In the genomic region with DNA sequence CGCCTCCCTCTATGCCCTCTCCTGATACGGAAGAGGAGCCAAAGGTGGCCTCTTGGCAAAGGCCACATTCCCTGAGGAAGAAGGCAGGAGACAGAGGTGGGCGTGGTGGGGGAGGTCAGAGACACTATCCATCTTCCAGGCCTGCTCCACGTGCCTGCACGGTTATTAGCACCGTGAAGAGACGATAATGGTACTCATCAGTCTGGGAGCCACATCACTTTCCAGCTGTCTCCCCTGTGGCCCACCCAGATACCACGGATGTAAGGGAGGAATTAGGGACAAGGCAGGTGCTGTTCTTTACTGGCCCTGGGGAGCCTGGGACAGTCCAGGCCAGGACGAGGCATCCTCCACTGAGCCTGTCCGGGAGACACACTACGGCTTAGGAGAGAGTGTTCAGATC, we compare ENCODE assay signal across 28 cellular contexts.
DNase-seq lines count a peak whose midpoint lies in the region; ATAC-seq, FAIRE-seq and TF ChIP-seq lines count a peak whose summit lies in the region.
"Had no signal": no experiment of that assay in that cellular context is flagged by ENCODE, and none has a peak within 500 bp of the region (broad histone marks: within the 10 kb centered on the region; RNA-seq: fewer than 3 reads in every experiment).

No MANE protein-coding gene starts in this region.

- no peak for FAIRE-seq in pancreas (lab: Jason Lieb, UNC)
- FAIRE-seq: A204.1, GM12878, GM12892, GM18507 had no signal

- H2BK12ac ChIP-seq in neuronal stem cell (ENCODE audit: low read length) = peak overlapping the region; percentile 43

- H2BK5ac ChIP-seq in neuronal stem cell (ENCODE audit: low read length) = no peak overlapping the region

- ATAC-seq in T-cell (replicated peaks in 1 of 4) = no peak
- ATAC-seq in pancreas = no peak
- ATAC-seq: GM12878 had no signal

- intact Hi-C loops in pancreas (cut with DNase I) = no loop called here

- H3K9ac ChIP-seq in neuronal stem cell (ENCODE audit: low read depth, low read length, poor library complexity) = no peak overlapping the region
- H3K9ac ChIP-seq: BLaER1 had no signal

- H3K36me3 ChIP-seq in SJCRH30 (no peaks in the 10 kb centered on the region), neuronal stem cell (replicated peaks in 1 of 2; ENCODE audit: control insufficient read depth in 2 of 2, insufficient read depth in 2 of 2, low read length in 2 of 2) (no peaks in the 10 kb centered on the region), pancreas (no peaks in the 10 kb centered on the region)
- H3K36me3 ChIP-seq: BE2C, BLaER1 had no signal

- H3K79me1 ChIP-seq in neuronal stem cell (ENCODE audit: low read depth, low read length) = no peaks in the 10 kb centered on the region

- TF ChIP-seq CTCF in pancreas (IDR thresholded peaks at IDR 0.05) = no peak

- no peak overlapping the region for H3K4ac ChIP-seq in neuronal stem cell (ENCODE audit: low read length)

- H3K4me1 ChIP-seq in SJCRH30 = peaks cover 40% of the 10 kb centered on the region
- H3K4me1 ChIP-seq in neuronal stem cell (ENCODE audit: control insufficient read depth in 2 of 2, insufficient read depth in 1 of 2, low read depth in 1 of 2, low read length in 2 of 2) = peaks cover 19 to 24% of the 10 kb centered on the region in 2 donors
- H3K4me1 ChIP-seq in pancreas = no peaks in the 10 kb centered on the region
- H3K4me1 ChIP-seq: BE2C had no signal

- peak overlapping the region; percentile 42 for H3K18ac ChIP-seq in neuronal stem cell (ENCODE audit: low read length)

- peak overlapping the region; percentile 29 for H3K4me3 ChIP-seq in SJCRH30
- no peak overlapping the region for H3K4me3 ChIP-seq in neuronal stem cell (ENCODE audit: low read length in 2 of 2)
- H3K4me3 ChIP-seq in pancreas = no peak overlapping the region
- H3K4me3 ChIP-seq: BLaER1, GM12878 had no signal

- H2BK120ac ChIP-seq in neuronal stem cell (ENCODE audit: low read depth, low read length) = no peak overlapping the region

- no peak overlapping the region for H3K4me2 ChIP-seq in neuronal stem cell (ENCODE audit: insufficient read depth, low read length, poor library complexity, severe bottlenecking)

- H2AFZ ChIP-seq in neuronal stem cell (ENCODE audit: low read length) = no peak overlapping the region

- H3K4me3 Mint-ChIP-seq in activated naive CD4-positive, alpha-beta T cell treated with anti-CD3 and anti-CD28 coated beads, Interleukin-2, amount 50 U/mL, for 24 hours = no peak overlapping the region
- no peak overlapping the region for H3K4me3 Mint-ChIP-seq in T-cell
- H3K4me3 Mint-ChIP-seq: CD14-positive monocyte; CD4-positive, alpha-beta memory T cell; CD4-positive, CD25-positive, alpha-beta regulatory T cell; CD8-positive, alpha-beta memory T cell had no signal

- H4K8ac ChIP-seq in neuronal stem cell (ENCODE audit: low read depth, low read length) = no peak overlapping the region

- no peak overlapping the region for H3K14ac ChIP-seq in neuronal stem cell (ENCODE audit: low read length)

- H3K23ac ChIP-seq in neuronal stem cell (ENCODE audit: low read depth, low read length, poor library complexity) = no peak overlapping the region

- peak overlapping the region; percentile 1 for H3K27ac Mint-ChIP-seq in activated naive CD4-positive, alpha-beta T cell treated with anti-CD3 and anti-CD28 coated beads, Interleukin-2, amount 50 U/mL, for 24 hours
- no peak overlapping the region for H3K27ac Mint-ChIP-seq in T-cell
- H3K27ac Mint-ChIP-seq: CD14-positive monocyte; CD4-positive, alpha-beta memory T cell; CD4-positive, CD25-positive, alpha-beta regulatory T cell; CD8-positive, alpha-beta memory T cell had no signal

- H3K9me3 Mint-ChIP-seq in activated naive CD4-positive, alpha-beta T cell treated with anti-CD3 and anti-CD28 coated beads, Interleukin-2, amount 50 U/mL, for 24 hours = no peaks in the 10 kb centered on the region
- peaks cover 0 to 3% (median 0%) of the 10 kb centered on the region in 3 donors for H3K9me3 Mint-ChIP-seq in T-cell
- H3K9me3 Mint-ChIP-seq: CD4-positive, alpha-beta memory T cell; CD8-positive, alpha-beta memory T cell had no signal

- POLR2A ChIA-PET in T-cell (lab: Charles Lee) = no interaction called here

- H3K9me3 ChIP-seq in SJCRH30 (replicated peaks) (no peaks in the 10 kb centered on the region), neuronal stem cell (replicated peaks in 1 of 2; ENCODE audit: control insufficient read depth in 2 of 2, insufficient read depth in 1 of 2, low read depth in 1 of 2, low read length in 2 of 2) (peaks cover 0 to 5% of the 10 kb centered on the region in 2 donors), pancreas (no peaks in the 10 kb centered on the region)
- H3K9me3 ChIP-seq: BE2C, BLaER1 had no signal

- no CpG with 5 or more reads among the region's 11 CpGs for WGBS in neuronal stem cell (ENCODE audit: extremely low coverage in 2 of 2, insufficient read length in 2 of 2, insufficient replicate concordance in 1 of 2), 2 donors
- WGBS in pancreas, 2 donors = 86 to 94% methylated on average over 11 of the region's 11 CpGs

- no peak overlapping the region for H2AK5ac ChIP-seq in neuronal stem cell (ENCODE audit: low read depth, low read length)

- peak overlapping the region; percentile 2 for H4K91ac ChIP-seq in neuronal stem cell (ENCODE audit: low read depth, low read length, poor library complexity)

- H3K27ac ChIP-seq in SJCRH30 (peak overlapping the region; percentile 94), neuronal stem cell (replicated peaks; ENCODE audit: low read length) (no peak overlapping the region), pancreas (no peak overlapping the region)
- H3K27ac ChIP-seq: BLaER1 had no signal

- H3K4me1 Mint-ChIP-seq in activated naive CD4-positive, alpha-beta T cell treated with anti-CD3 and anti-CD28 coated beads, Interleukin-2, amount 50 U/mL, for 24 hours = no peaks in the 10 kb centered on the region
- no peaks in the 10 kb centered on the region for H3K4me1 Mint-ChIP-seq in T-cell
- H3K4me1 Mint-ChIP-seq: CD14-positive monocyte; CD4-positive, alpha-beta memory T cell; CD4-positive, CD25-positive, alpha-beta regulatory T cell; CD8-positive, alpha-beta memory T cell had no signal

- H3K27me3 Mint-ChIP-seq in activated naive CD4-positive, alpha-beta T cell treated with anti-CD3 and anti-CD28 coated beads, Interleukin-2, amount 50 U/mL, for 24 hours = no peaks in the 10 kb centered on the region
- peaks cover 5% of the 10 kb centered on the region in 2 donors for H3K27me3 Mint-ChIP-seq in T-cell
- H3K27me3 Mint-ChIP-seq: CD4-positive, CD25-positive, alpha-beta regulatory T cell; CD8-positive, alpha-beta memory T cell had no signal

- no peaks in the 10 kb centered on the region for H3K27me3 ChIP-seq in SJCRH30
- no peaks in the 10 kb centered on the region for H3K27me3 ChIP-seq in neuronal stem cell (ENCODE audit: control insufficient read depth in 3 of 3, insufficient read depth in 3 of 3, low read depth in 1 of 3, low read length in 3 of 3)
- H3K27me3 ChIP-seq in pancreas = no peaks in the 10 kb centered on the region
- H3K27me3 ChIP-seq: BE2C, BLaER1 had no signal

- H2BK15ac ChIP-seq in neuronal stem cell (ENCODE audit: low read length) = peak overlapping the region; percentile 28

- no peak for DNase-seq in activated naive CD4-positive, alpha-beta T cell treated with Interleukin-2 at 50 U/mL for 16 hours
- peak; percentile 99 for DNase-seq in SJCRH30
- DNase-seq in neuronal stem cell (ENCODE audit: low spot score) = no peak
- no peak for DNase-seq in T-cell
- no peak for DNase-seq in NCI-H748 (lab: John Stamatoyannopoulos, UW; ENCODE audit: unreplicated experiment)
- DNase-seq in pancreas = no peak
- DNase-seq: 8988T; ACHN; BE2C; C1 segment of cervical spinal cord; CD4-positive, alpha-beta memory T cell; CD4-positive, CD25-positive, alpha-beta regulatory T cell; CD8-positive, alpha-beta memory T cell; COR-L47; DMS 273 treated with DMSO at 0.1 percent for 48 hours; DMS153; DMS53; DMS79; DND-41; EL; GDM1 had no signal

- CTCF ChIA-PET in T-cell (lab: Charles Lee) = no interaction called here

- no peaks in the 10 kb centered on the region for H3K36me3 Mint-ChIP-seq in activated naive CD4-positive, alpha-beta T cell treated with anti-CD3 and anti-CD28 coated beads, Interleukin-2, amount 50 U/mL, for 24 hours
- H3K36me3 Mint-ChIP-seq in T-cell = no peaks in the 10 kb centered on the region
- H3K36me3 Mint-ChIP-seq: CD14-positive monocyte; CD4-positive, alpha-beta memory T cell; CD4-positive, CD25-positive, alpha-beta regulatory T cell; CD8-positive, alpha-beta memory T cell had no signal

Comparison
In these comparisons a context has a peak if more than half of its experiments do, and no peak if none do; other contexts are left out.
1. DNase-seq: peak in SJCRH30 (2 of 2); none in activated naive CD4-positive, alpha-beta T cell treated with Interleukin-2 at 50 U/mL for 16 hours (single experiment), neuronal stem cell (single experiment), T-cell (0 of 34), NCI-H748 (single experiment) and pancreas (0 of 6).